ENCODE assay signal across 20 cellular contexts in the genomic region with DNA sequence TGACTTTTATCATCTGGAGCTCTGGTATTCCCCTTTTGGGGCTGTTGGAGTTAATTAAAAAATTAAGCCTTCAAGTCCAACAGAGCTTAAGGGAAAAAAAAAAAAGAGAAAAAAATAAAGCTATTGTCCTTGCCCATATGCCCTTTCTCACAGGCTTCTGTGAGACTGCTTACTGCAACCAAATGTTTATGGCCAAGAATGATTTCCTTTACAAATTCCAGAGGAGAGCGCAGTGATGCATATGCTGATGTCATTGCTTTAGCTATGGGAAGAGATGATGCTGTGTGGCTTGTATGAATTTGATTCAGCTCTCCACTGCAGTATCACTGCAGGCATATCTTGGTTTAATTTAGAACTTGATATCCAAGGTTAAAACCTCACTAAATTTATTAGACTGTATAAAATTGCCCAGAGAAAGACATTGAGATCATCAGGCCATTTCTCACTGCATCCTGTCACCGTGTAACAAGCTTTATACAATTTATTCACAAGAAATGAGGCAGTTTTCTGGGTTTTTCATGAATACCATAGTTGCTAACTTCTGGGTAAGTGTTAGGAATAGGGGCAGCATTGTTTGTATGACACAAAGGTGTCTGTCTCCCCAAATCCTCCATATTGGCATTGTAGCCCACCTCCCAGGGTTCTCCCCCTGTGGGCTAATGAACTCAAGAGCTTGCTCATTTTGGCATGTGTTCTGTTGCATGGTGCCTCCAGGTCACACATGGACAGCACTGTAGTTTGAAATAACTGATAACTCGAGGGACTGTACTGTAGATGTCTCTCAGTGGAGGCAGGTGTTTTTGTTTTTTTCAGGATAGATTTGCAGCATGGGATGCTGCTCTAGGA.
DNase-seq lines count a peak whose midpoint lies in the region; ATAC-seq, FAIRE-seq and TF ChIP-seq lines count a peak whose summit lies in the region.
"Had no signal": no experiment of that assay in that cellular context is flagged by ENCODE, and none has a peak within 500 bp of the region (broad histone marks: within the 10 kb centered on the region; RNA-seq: fewer than 3 reads in every experiment).

No MANE protein-coding gene starts in this region.

- H3K79me1 ChIP-seq in IMR-90 (ENCODE audit: low read depth in 1 of 2, low read length in 2 of 2), result peaks cover 34 to 78% of the 10 kb centered on the region in 2 experiments

- H3K27ac Mint-ChIP-seq in GM23338, result no peak overlapping the region
- H3K27ac Mint-ChIP-seq in progenitor cell of endocrine pancreas, result no peak overlapping the region
- H3K27ac Mint-ChIP-seq: activated B cell treated with CpG ODN at 0.5 μM for 24 hours, neural progenitor cell had no signal

- no peak overlapping the region for H2AK9ac ChIP-seq in IMR-90 (replicated peaks; ENCODE audit: low read depth, low read length, poor library complexity)

- peak overlapping the region; percentile 54; the same call in 2 of the 3 replicates for H2BK15ac ChIP-seq in IMR-90 (ENCODE audit: low read depth, low read length)

- peak overlapping the region; percentile 67; the same call in 1 of the 2 replicates for H4K5ac ChIP-seq in IMR-90 (ENCODE audit: low read depth, low read length)

- TF ChIP-seq CTCF in IMR-90 (conservative IDR thresholded peaks at IDR 0.05; ENCODE audit: low read depth, low read length) (no peak), choroid plexus epithelial cell (conservative IDR thresholded peaks at IDR 0.05; ENCODE audit: low read depth, low read length) (no peak), HepG2 (CRISPR knock-in tag; IDR thresholded peaks at IDR 0.05) (no peak), GM23338 (conservative IDR thresholded peaks at IDR 0.05; ENCODE audit: low read depth in 2 of 2) (no peak), progenitor cell of endocrine pancreas (IDR thresholded peaks at IDR 0.05; ENCODE audit: unreplicated experiment) (no peak)

- in situ Hi-C loops in IMR-90 (cut with MboI; ENCODE audit: low sequenced_read_pairs) (no loop called here), HepG2 (cut with HindIII; ENCODE audit: extremely low pct_ligation_motif_present, low pct_unique_long_range_greater_than_20kb) (no loop called here)

- TF ChIP-seq RAD21 in IMR-90 (IDR thresholded peaks at IDR 0.05; ENCODE audit: low read length) (peak; percentile 32; the same call in 1 of the 2 replicates), HepG2 (CRISPR knock-in tag; IDR thresholded peaks at IDR 0.05) (no peak)

- no peaks in the 10 kb centered on the region for H3K9me3 Mint-ChIP-seq in GM23338
- no peaks in the 10 kb centered on the region for H3K9me3 Mint-ChIP-seq in progenitor cell of endocrine pancreas (ENCODE audit: low read depth)
- H3K9me3 Mint-ChIP-seq: activated B cell treated with CpG ODN at 0.5 μM for 24 hours, neural progenitor cell had no signal

- peak overlapping the region; percentile 65 for H3K27ac ChIP-seq in IMR-90 (ENCODE audit: insufficient read depth, low read length)
- H3K27ac ChIP-seq in HepG2 (ENCODE audit: extremely low read length, insufficient read depth, low read length), result no peak overlapping the region
- no peak overlapping the region for H3K27ac ChIP-seq in GM23338 (ENCODE audit: low read depth)
- H3K27ac ChIP-seq: A549, ascending aorta, neural progenitor cell, RWPE1 had no signal

- peaks cover 28% of the 10 kb centered on the region for H3K9me1 ChIP-seq in IMR-90 (ENCODE audit: insufficient read depth, low read length)

- peak overlapping the region; percentile 7 to 23; a peak in 2 of 4 replicates for H4K8ac ChIP-seq in IMR-90 (ENCODE audit: low read depth in 2 of 2, low read length in 2 of 2)

- TF ChIP-seq EP300 in HepG2 (IDR thresholded peaks at IDR 0.05; ENCODE audit: low read depth in 2 of 2, low read length in 2 of 2) (no peak), HepG2 (CRISPR knock-in tag; IDR thresholded peaks at IDR 0.05; ENCODE audit: borderline replicate concordance) (no peak)

- dilution Hi-C loops in IMR-90 (cut with HindIII; ENCODE audit: low sequenced_read_pairs, unreplicated experiment), result no loop called here

- H3K9ac ChIP-seq in IMR-90 (ENCODE audit: low read depth, low read length) (no peak overlapping the region; the same call in 1 of the 2 replicates), HepG2 (ENCODE audit: insufficient read depth, low read depth, low read length) (no peak overlapping the region)
- H3K9ac ChIP-seq: neural progenitor cell had no signal

- H2BK20ac ChIP-seq in IMR-90 (ENCODE audit: low read depth, low read length), result peak overlapping the region; percentile 70

- H2AK5ac ChIP-seq in IMR-90 (ENCODE audit: low read depth, low read length), result peak overlapping the region; percentile 63

- no peaks in the 10 kb centered on the region for H3K27me3 Mint-ChIP-seq in GM23338 (ENCODE audit: insufficient read depth, low read depth, poor library complexity)
- H3K27me3 Mint-ChIP-seq in progenitor cell of endocrine pancreas, result no peaks in the 10 kb centered on the region
- H3K27me3 Mint-ChIP-seq: activated B cell treated with CpG ODN at 0.5 μM for 24 hours had no signal

- peak; percentile 92 for ATAC-seq in IMR-90 (ENCODE audit: low read depth)
- ATAC-seq in HepG2, result no peak
- ATAC-seq in GM23338, result no peak
- ATAC-seq: A549 had no signal

- H3K4me2 ChIP-seq in IMR-90 (ENCODE audit: low read depth, low read length) (peak overlapping the region; percentile 35; the same call in 1 of the 2 replicates), HepG2 (ENCODE audit: low read depth, low read length) (no peak overlapping the region), GM23338 (no peak overlapping the region)
- H3K4me2 ChIP-seq: A549, neural progenitor cell had no signal

- H3K4me1 Mint-ChIP-seq in GM23338 (peaks cover 2% of the 10 kb centered on the region; the same call in 2 of the 3 replicates), progenitor cell of endocrine pancreas (ENCODE audit: low read depth) (peaks cover 14% of the 10 kb centered on the region)
- H3K4me1 Mint-ChIP-seq: activated B cell treated with CpG ODN at 0.5 μM for 24 hours had no signal

- H2BK5ac ChIP-seq in IMR-90 (ENCODE audit: low read depth, low read length, poor library complexity, severe bottlenecking), result peak overlapping the region; percentile 77

- peaks cover 2% of the 10 kb centered on the region; the same call in 1 of the 2 replicates for H3K36me3 ChIP-seq in IMR-90 (ENCODE audit: control insufficient read depth, insufficient read depth, low read length)
- no peaks in the 10 kb centered on the region for H3K36me3 ChIP-seq in HepG2 (replicated peaks in 1 of 2; ENCODE audit: control insufficient read depth in 1 of 2, insufficient read depth in 2 of 2, low read length in 2 of 2)
- H3K36me3 ChIP-seq in GM23338 (ENCODE audit: insufficient read depth), result no peaks in the 10 kb centered on the region
- H3K36me3 ChIP-seq in MG63, result no peaks in the 10 kb centered on the region
- H3K36me3 ChIP-seq: ascending aorta, neural progenitor cell had no signal

- peak overlapping the region; percentile 42 for H3K4ac ChIP-seq in IMR-90 (ENCODE audit: low read depth, low read length)

- FAIRE-seq in HepG2 (lab: Jason Lieb, UNC), result no peak
- FAIRE-seq: A549, frontal cortex had no signal

- H4K91ac ChIP-seq in IMR-90 (ENCODE audit: insufficient read depth, low read depth, low read length), result peak overlapping the region; percentile 8

- H3K9me3 ChIP-seq in IMR-90 (ENCODE audit: control insufficient read depth, insufficient read depth, low read length) (no peaks in the 10 kb centered on the region), HepG2 (ENCODE audit: low read length) (no peaks in the 10 kb centered on the region), MG63 (no peaks in the 10 kb centered on the region)
- H3K9me3 ChIP-seq: A549, ascending aorta had no signal

- H4K20me1 ChIP-seq in IMR-90 (ENCODE audit: insufficient read depth, low read length), result peaks cover 5% of the 10 kb centered on the region; the same call in 1 of the 2 replicates
- no peaks in the 10 kb centered on the region for H4K20me1 ChIP-seq in HepG2 (ENCODE audit: insufficient read depth, low read length)
- H4K20me1 ChIP-seq in GM23338 (replicated peaks; ENCODE audit: insufficient read depth), result no peaks in the 10 kb centered on the region

- H3F3A ChIP-seq in GM23338 (replicated peaks; ENCODE audit: low read depth), result no peaks in the 10 kb centered on the region

- no peak overlapping the region for H3K56ac ChIP-seq in IMR-90 (ENCODE audit: extremely low read depth, insufficient read depth, low read length)

- H3K23ac ChIP-seq in IMR-90 (ENCODE audit: low read depth, low read length), result no peak overlapping the region

- no peak overlapping the region for H2AFZ ChIP-seq in IMR-90 (replicated peaks; ENCODE audit: low read length, poor library complexity)
- H2AFZ ChIP-seq in HepG2 (ENCODE audit: low read length), result no peak overlapping the region
- no peak overlapping the region for H2AFZ ChIP-seq in GM23338
- H2AFZ ChIP-seq: neural progenitor cell had no signal

- TF ChIP-seq POLR2A in IMR-90 (IDR thresholded peaks at IDR 0.05; ENCODE audit: low read depth, low read length), result 0 out of 2 replicates have a peak, but pooled peaks have one; percentile 18
- no peak for TF ChIP-seq POLR2A in HepG2 (IDR thresholded peaks at IDR 0.05; ENCODE audit: insufficient read depth in 1 of 2, low read depth in 2 of 2, low read length in 2 of 2)

- 0 out of 2 replicates have a peak overlapping the region, but pooled peaks have one; percentile 5 for H3K14ac ChIP-seq in IMR-90 (replicated peaks; ENCODE audit: low read depth, low read length)

- POLR2A ChIA-PET in IMR-90 (lab: Charles Lee; ENCODE audit: unreplicated experiment), result interaction anchor here (0.5 kb wide), 1 partner anchor 16 kb away, joined by 3 read pairs; no protein-coding TSS in a partner anchor
- POLR2A ChIA-PET in HepG2 (lab: Yijun Ruan, JAX), result no interaction called here

- no peaks in the 10 kb centered on the region for H3K27me3 ChIP-seq in IMR-90 (ENCODE audit: control insufficient read depth, insufficient read depth, low read length)
- no peaks in the 10 kb centered on the region for H3K27me3 ChIP-seq in HepG2 (ENCODE audit: control insufficient read depth in 1 of 2, insufficient read depth in 2 of 2, low read length in 2 of 2)
- no peaks in the 10 kb centered on the region for H3K27me3 ChIP-seq in GM23338 (ENCODE audit: insufficient read depth)
- no peaks in the 10 kb centered on the region for H3K27me3 ChIP-seq in MG63
- H3K27me3 ChIP-seq: ascending aorta had no signal

- peaks cover 24% of the 10 kb centered on the region for H3K4me1 ChIP-seq in IMR-90 (ENCODE audit: control insufficient read depth, insufficient read depth, low read length)
- H3K4me1 ChIP-seq in HepG2 (ENCODE audit: insufficient read depth, low read length), result no peaks in the 10 kb centered on the region
- H3K4me1 ChIP-seq in GM23338 (ENCODE audit: insufficient read depth), result peaks cover 4% of the 10 kb centered on the region; the same call in 1 of the 2 replicates

- H3K18ac ChIP-seq in IMR-90 (ENCODE audit: low read depth, low read length), result peak overlapping the region; percentile 48

- WGBS in IMR-90 (ENCODE audit: extremely low coverage in 2 of 2, insufficient read length in 1 of 2), 2 experiments, result no CpG with 5 or more reads among the region's 3 CpGs
- WGBS in HepG2 (ENCODE audit: low lambda C conversion rate), result 59% methylated on average over 3 of the region's 3 CpGs

- BruUV-seq in IMR-90 (replicated peaks; lab: Mats Ljungman, UMichigan) (no TSS peak), HepG2 (replicated peaks; lab: Mats Ljungman, UMichigan) (no TSS peak)

- no peak overlapping the region for H3K4me3 Mint-ChIP-seq in GM23338
- no peak overlapping the region for H3K4me3 Mint-ChIP-seq in progenitor cell of endocrine pancreas (ENCODE audit: low read depth)
- H3K4me3 Mint-ChIP-seq: activated B cell treated with CpG ODN at 0.5 μM for 24 hours, neural progenitor cell had no signal

- no peaks in the 10 kb centered on the region for H3K36me3 Mint-ChIP-seq in GM23338 (ENCODE audit: low read depth)
- peaks cover 4% of the 10 kb centered on the region for H3K36me3 Mint-ChIP-seq in progenitor cell of endocrine pancreas (ENCODE audit: insufficient read depth)
- H3K36me3 Mint-ChIP-seq: neural progenitor cell had no signal

- H3K79me2 ChIP-seq in HepG2 (ENCODE audit: insufficient read depth, low read length) (no peaks in the 10 kb centered on the region), GM23338 (replicated peaks; ENCODE audit: insufficient read depth) (no peaks in the 10 kb centered on the region)

- no peaks in the 10 kb centered on the region for H3K9me2 ChIP-seq in GM23338 (ENCODE audit: insufficient read depth)

- H3K4me3 ChIP-seq in IMR-90 (ENCODE audit: insufficient read depth, low read depth, low read length) (no peak overlapping the region), choroid plexus epithelial cell (ENCODE audit: low read depth, low read length) (no peak overlapping the region), HepG2 (replicated peaks in 1 of 3; ENCODE audit: insufficient read depth in 1 of 3, low read depth in 2 of 3, low read length in 3 of 3) (no peak overlapping the region), GM23338 (no peak overlapping the region), MG63 (no peak overlapping the region)
- H3K4me3 ChIP-seq: A549, ascending aorta, lung, neural progenitor cell had no signal

- CTCF ChIA-PET in IMR-90 (lab: Yijun Ruan, JAX) (interaction anchor here (0.7 to 1.1 kb wide), 4 partner anchors 9 to 65 kb away, joined by 3 to 6 read pairs (median 4); no protein-coding TSS in a partner anchor), HepG2 (lab: Yijun Ruan, JAX; ENCODE audit: low intra/inter-chr PET ratio, low total read pairs) (no interaction called here)

- intact Hi-C loops in IMR-90 (cut with micrococcal nuclease) (loop anchor here (2.0 kb wide), 1 partner anchor 19 kb away; no protein-coding TSS in a partner anchor), HepG2 (cut with micrococcal nuclease; ENCODE audit: unreplicated experiment) (no loop called here)

- DNase-seq in A172 (ENCODE audit: low spot score), result peak; percentile 54
- peak; percentile 99 for DNase-seq in IMR-90
- DNase-seq in choroid plexus epithelial cell (ENCODE audit: low read depth), result peak; percentile 94
- DNase-seq in HepG2 (ENCODE audit: low spot score), result no peak
- no peak for DNase-seq in GM23338 (ENCODE audit: low spot score)
- no peak for DNase-seq in progenitor cell of endocrine pancreas (ENCODE audit: low spot score, unreplicated experiment)
- no peak for DNase-seq in MG63
- DNase-seq in activated CD8-positive, alpha-beta memory T cell treated with anti-CD3 and anti-CD28 coated beads, Interleukin-2, amount 50 U/mL, for 4 hours, result no peak
- DNase-seq: activated B cell treated with CpG ODN at 0.5 μM for 24 hours; activated effector memory CD4-positive, alpha-beta T cell treated with anti-CD3 and anti-CD28 coated beads, Interleukin-2, amount 50 U/mL, for 16 hours; Calu3; GF-D8; NCI-H2029; stimulated activated CD4-positive, alpha-beta T cell treated with anti-CD3 and anti-CD28 coated beads, Interleukin-4, amount 100 ng/mL, for 1 hour had no signal

- H2BK120ac ChIP-seq in IMR-90 (ENCODE audit: low read depth, low read length), result peak overlapping the region; percentile 46

Comparison
In these comparisons a context has a peak if more than half of its experiments do, and no peak if none do; other contexts are left out.
1. DNase-seq: peak in A172 (single experiment), IMR-90 (single experiment) and choroid plexus epithelial cell (single experiment); none in HepG2 (single experiment), GM23338 (single experiment), progenitor cell of endocrine pancreas (single experiment), MG63 (single experiment) and activated CD8-positive, alpha-beta memory T cell treated with anti-CD3 and anti-CD28 coated beads, Interleukin-2, amount 50 U/mL, for 4 hours (single experiment).